ENCODE assay signal across 8 cellular contexts in genomic region chrX:46898207-46898606, GRCh38.
"Had no signal": no experiment of that assay in that cellular context is flagged by ENCODE, and none has a peak within 500 bp of the region (broad histone marks: within the 10 kb centered on the region; RNA-seq: fewer than 3 reads in every experiment).

No MANE protein-coding gene starts in this region.

- FAIRE-seq: G401.6, GM12878, GM12891, GM12892, GM18507, GM19239 had no signal

- ATAC-seq: GM12878 had no signal

- DNase-seq: GDM1, GF-D8 had no signal

- H3K4me3 ChIP-seq: GM12878 had no signal
